Comparison of ENCODE assay signal across 8 cellular contexts in the genomic region with DNA sequence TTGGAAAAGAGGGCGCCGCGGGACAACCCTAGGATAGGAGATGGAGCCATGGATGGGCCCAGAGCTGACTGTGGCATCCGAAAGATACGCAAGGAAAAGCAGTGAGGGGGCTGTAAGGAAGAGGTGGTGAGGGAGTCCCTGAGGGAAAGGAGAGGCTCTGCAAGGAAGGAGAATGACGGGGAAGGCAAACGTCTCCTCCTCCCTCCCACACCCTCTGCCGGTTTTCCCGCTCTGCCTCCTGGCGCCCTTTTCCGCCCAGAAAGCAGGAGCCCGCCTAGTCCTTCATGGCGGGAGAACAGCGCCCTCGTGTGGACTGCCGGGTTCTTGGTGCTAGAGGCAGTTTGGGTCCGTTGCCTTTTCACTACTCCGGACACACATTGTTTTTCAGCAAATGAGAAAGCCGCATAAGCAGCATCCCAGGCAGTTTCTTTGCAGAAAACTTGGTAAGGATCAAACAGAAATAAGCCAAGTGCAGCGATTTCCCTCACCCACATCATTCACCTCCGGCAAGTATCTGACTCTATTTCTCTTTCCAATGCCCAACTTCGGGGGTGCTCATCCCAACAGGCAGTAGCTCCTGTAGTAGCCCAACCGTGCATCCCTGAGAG.
DNase-seq lines count a peak whose midpoint lies in the region; ATAC-seq and TF ChIP-seq lines count a peak whose summit lies in the region.

No MANE protein-coding gene starts in this region.

- H3K27ac ChIP-seq in SK-N-MC (no peak overlapping the region), heart left ventricle (peak overlapping the region in 1 of 12 donors; percentile 40)

- H3K27me3 ChIP-seq in heart left ventricle: no peaks in the 10 kb centered on the region

- no peaks in the 10 kb centered on the region for H3K36me3 ChIP-seq in SK-N-MC (ENCODE audit: insufficient read depth, low read length)
- H3K36me3 ChIP-seq in heart left ventricle: no peaks in the 10 kb centered on the region

- peak; percentile 66 for ATAC-seq in HG03442 (IDR thresholded peaks at IDR 0.05; ENCODE audit: unreplicated experiment)
- ATAC-seq in heart left ventricle: peak; percentile 75 to 96 (median 88)

- H3K4me3 ChIP-seq in SK-N-MC: peak overlapping the region; percentile 29
- H3K4me3 ChIP-seq in heart left ventricle: no peak overlapping the region

- DNase-seq in NCI-H2171 treated with DMSO at 0.1 percent for 48 hours (lab: John Stamatoyannopoulos, UW): peak; percentile 24
- DNase-seq in NCI-H2171 (lab: John Stamatoyannopoulos, UW): no peak
- DNase-seq in SK-N-MC (ENCODE audit: low read depth, low spot score): peak; percentile 16
- DNase-seq in activated naive CD8-positive, alpha-beta T cell treated with anti-CD3 and anti-CD28 coated beads, Interleukin-2, amount 50 U/mL, for 16 hours (ENCODE audit: low read depth, low spot score): peak; percentile 25
- peak; percentile 75 to 93 (median 86) for DNase-seq in heart left ventricle
- peak; percentile 95 for DNase-seq in posterior vena cava (ENCODE audit: low spot score)
- DNase-seq in NCI-H1436 (lab: John Stamatoyannopoulos, UW): no peak

- TF ChIP-seq CTCF in heart left ventricle (IDR thresholded peaks at IDR 0.05): peak; percentile 80 to 92 (median 85)

- H3K4me1 ChIP-seq in heart left ventricle: no peaks in the 10 kb centered on the region

- intact Hi-C loops in heart left ventricle (cut with DNase I): loop anchor here (2.0 to 10.0 kb wide), 8 partner anchors 108 to 1631 kb away; a partner anchor contains a TSS
- intact Hi-C loops in posterior vena cava (cut with DNase I): loop anchor here (5.0 to 10.0 kb wide), 3 partner anchors 108 to 211 kb away; no protein-coding TSS in a partner anchor

- no peaks in the 10 kb centered on the region for H3K9me3 ChIP-seq in SK-N-MC (ENCODE audit: low read depth, low read length)
- no peaks in the 10 kb centered on the region for H3K9me3 ChIP-seq in heart left ventricle

- WGBS in heart left ventricle, 4 donors: 28 to 37% (median 30%) methylated on average over 21 to 23 of the region's 23 CpGs

- no peak for TF ChIP-seq POLR2A in heart left ventricle (IDR thresholded peaks at IDR 0.05)

- no peak overlapping the region for H3K9ac ChIP-seq in SK-N-MC (ENCODE audit: insufficient read length)

Comparison
In these comparisons a context has a peak if more than half of its experiments do, and no peak if none do; other contexts are left out.
1. DNase-seq: peak in NCI-H2171 treated with DMSO at 0.1 percent for 48 hours (single experiment), SK-N-MC (single experiment), activated naive CD8-positive, alpha-beta T cell treated with anti-CD3 and anti-CD28 coated beads, Interleukin-2, amount 50 U/mL, for 16 hours (single experiment), heart left ventricle (5 of 5) and posterior vena cava (single experiment); none in NCI-H2171 (single experiment) and NCI-H1436 (single experiment).